Comparison of ENCODE assay signal across 12 cellular contexts in genomic region chr3:19931767-19932188, GRCh38. TPM values are rescaled to one million over a fixed set of nuclear protein-coding genes. Genes with fewer than 3 reads are reported as not detected.
DNase-seq lines count a peak whose midpoint lies in the region; ATAC-seq and TF ChIP-seq lines count a peak whose summit lies in the region.
"Had no signal": no experiment of that assay in that cellular context is flagged by ENCODE, and none has a peak within 500 bp of the region (broad histone marks: within the 10 kb centered on the region; RNA-seq: fewer than 3 reads in every experiment).

No MANE protein-coding gene starts in this region.

- no peaks in the 10 kb centered on the region for H4K20me1 ChIP-seq in GM23248 (ENCODE audit: insufficient read depth)

- no peaks in the 10 kb centered on the region for H3K9me2 ChIP-seq in GM23248 (ENCODE audit: insufficient read depth)

- no peaks in the 10 kb centered on the region for H3F3A ChIP-seq in GM23248 (ENCODE audit: insufficient read depth)

- H3K27me3 ChIP-seq in GM23248 (replicated peaks; ENCODE audit: insufficient read depth) (no peaks in the 10 kb centered on the region), right cardiac atrium (ENCODE audit: control insufficient read depth, insufficient read depth) (no peaks in the 10 kb centered on the region)
- H3K27me3 ChIP-seq: ovary had no signal

- H3K4me1 ChIP-seq in GM23248 (ENCODE audit: insufficient read depth) = 0 out of 2 replicates have a peak, but pooled peaks cover 6% of the 10 kb centered on the region
- H3K4me1 ChIP-seq in right cardiac atrium (ENCODE audit: control insufficient read depth, insufficient read depth, low read length) = no peaks in the 10 kb centered on the region

- in situ Hi-C loops in GM23248 (cut with MboI) = no loop called here

- H3K79me2 ChIP-seq in GM23248 (ENCODE audit: insufficient read depth) = no peaks in the 10 kb centered on the region

- no peak overlapping the region for H3K9ac ChIP-seq in GM23248

- 9 to 19% methylated on average over 1 of the region's 1 CpG for WGBS in GM23248 (ENCODE audit: low coverage in 1 of 2, low lambda C conversion rate in 2 of 2, missing lambda C conversion rate in 2 of 2), 2 experiments
- WGBS in right cardiac atrium = 59% methylated on average over 1 of the region's 1 CpG

- DNase-seq in GM23248 (peak; percentile 50), Kasumi-1 (lab: John Stamatoyannopoulos, UW) (peak; percentile 14 to 21), erythroblast (lab: John Stamatoyannopoulos, UW) (peak; percentile 61 to 62), NAMALWA (ENCODE audit: low spot score) (no peak), kidney glomerular epithelial cell (lab: John Stamatoyannopoulos, UW) (no peak), right cardiac atrium (no peak), NCI-H82 treated with DMSO at 0.1 percent for 48 hours (lab: John Stamatoyannopoulos, UW; ENCODE audit: unreplicated experiment) (no peak)
- DNase-seq: activated CD4-positive, alpha-beta T cell treated with anti-CD3 and anti-CD28 coated beads, Interleukin-2, amount 50 U/mL, for 1 hour; NCI-H2029 treated with DMSO at 0.1 percent for 48 hours; ovary had no signal

- H3K4me2 ChIP-seq in GM23248 (ENCODE audit: unreplicated experiment) = no peak overlapping the region

- H3K27ac ChIP-seq in GM23248 (no peak overlapping the region), right cardiac atrium (ENCODE audit: low read length) (no peak overlapping the region)
- H3K27ac ChIP-seq: epithelial cell of prostate, ovary had no signal

- TF ChIP-seq POLR2A in erythroblast (IDR thresholded peaks at IDR 0.05; ENCODE audit: low read length) = no peak

- no peak overlapping the region for H2AFZ ChIP-seq in GM23248

- H3K9me3 ChIP-seq in GM23248 (ENCODE audit: low read depth) = no peaks in the 10 kb centered on the region
- H3K9me3 ChIP-seq in right cardiac atrium (ENCODE audit: control insufficient read depth, low read length) = no peaks in the 10 kb centered on the region
- H3K9me3 ChIP-seq: ovary had no signal

- intact Hi-C loops in right cardiac atrium (cut with DNase I) = no loop called here

- ATAC-seq in GM18517 (IDR thresholded peaks at IDR 0.05; ENCODE audit: unreplicated experiment) (peak; percentile 55), right cardiac atrium (no peak)

- H3K36me3 ChIP-seq in GM23248 (ENCODE audit: low read depth) = no peaks in the 10 kb centered on the region
- H3K36me3 ChIP-seq: ovary had no signal

- H3K4me3 ChIP-seq in GM23248 (no peak overlapping the region), right cardiac atrium (ENCODE audit: low read length) (no peak overlapping the region)
- H3K4me3 ChIP-seq: ovary had no signal

RNA-seq across cellular contexts. Expression of gene EFHB, which starts 2.2 kb away (rescaled TPM):
- 0.13 and 2.9 TPM in 2 replicates for total RNA-seq in GM23248 (2014; rRNA removed; shearing (Covaris generic))
- polyA plus RNA-seq in GM23248 (2016; fragmentation: Nextera tagmentation; extraction: Ambion mirVana) = 1.0 and 1.3 TPM in 2 replicates
- total RNA-seq in right cardiac atrium = 1 to 10 TPM in 1 of 4 donors, under 1 TPM in 2, not detected in 1; 0.26 to 1.4 (median 0.50) TPM
- polyA plus RNA-seq in right cardiac atrium = 2.2 TPM

RNA-seq across cellular contexts. Expression of gene RAB5A, which starts 15.1 kb away (rescaled TPM):
- 56.5 and 94.9 TPM in 2 replicates for total RNA-seq in GM23248 (2014; rRNA removed; shearing (Covaris generic))
- 78.9 and 80.9 TPM in 2 replicates for polyA plus RNA-seq in GM23248 (2016; fragmentation: Nextera tagmentation; extraction: Ambion mirVana)
- total RNA-seq in right cardiac atrium = 10 to 100 TPM; 45.2 to 71.3 (median 47.9) TPM
- polyA plus RNA-seq in right cardiac atrium = 32.5 TPM

Comparison
In these comparisons a context has a peak if more than half of its experiments do, and no peak if none do; other contexts are left out.
1. DNase-seq: peak in GM23248 (single experiment), Kasumi-1 (2 of 2) and erythroblast (2 of 2); none in NAMALWA (single experiment), kidney glomerular epithelial cell (single experiment), right cardiac atrium (0 of 3) and NCI-H82 treated with DMSO at 0.1 percent for 48 hours (single experiment).